ENCODE assay signal across 8 cellular contexts in genomic region chr2:27489498-27490397, GRCh38. TPM values are rescaled to one million over a fixed set of nuclear protein-coding genes. Genes with fewer than 3 reads are reported as not detected.
A peak's percentile ranks its signal among the peaks of the same experiment; 100 is the strongest.
DNase-seq lines count a peak whose midpoint lies in the region; ATAC-seq and TF ChIP-seq lines count a peak whose summit lies in the region.

A gene with protein sequence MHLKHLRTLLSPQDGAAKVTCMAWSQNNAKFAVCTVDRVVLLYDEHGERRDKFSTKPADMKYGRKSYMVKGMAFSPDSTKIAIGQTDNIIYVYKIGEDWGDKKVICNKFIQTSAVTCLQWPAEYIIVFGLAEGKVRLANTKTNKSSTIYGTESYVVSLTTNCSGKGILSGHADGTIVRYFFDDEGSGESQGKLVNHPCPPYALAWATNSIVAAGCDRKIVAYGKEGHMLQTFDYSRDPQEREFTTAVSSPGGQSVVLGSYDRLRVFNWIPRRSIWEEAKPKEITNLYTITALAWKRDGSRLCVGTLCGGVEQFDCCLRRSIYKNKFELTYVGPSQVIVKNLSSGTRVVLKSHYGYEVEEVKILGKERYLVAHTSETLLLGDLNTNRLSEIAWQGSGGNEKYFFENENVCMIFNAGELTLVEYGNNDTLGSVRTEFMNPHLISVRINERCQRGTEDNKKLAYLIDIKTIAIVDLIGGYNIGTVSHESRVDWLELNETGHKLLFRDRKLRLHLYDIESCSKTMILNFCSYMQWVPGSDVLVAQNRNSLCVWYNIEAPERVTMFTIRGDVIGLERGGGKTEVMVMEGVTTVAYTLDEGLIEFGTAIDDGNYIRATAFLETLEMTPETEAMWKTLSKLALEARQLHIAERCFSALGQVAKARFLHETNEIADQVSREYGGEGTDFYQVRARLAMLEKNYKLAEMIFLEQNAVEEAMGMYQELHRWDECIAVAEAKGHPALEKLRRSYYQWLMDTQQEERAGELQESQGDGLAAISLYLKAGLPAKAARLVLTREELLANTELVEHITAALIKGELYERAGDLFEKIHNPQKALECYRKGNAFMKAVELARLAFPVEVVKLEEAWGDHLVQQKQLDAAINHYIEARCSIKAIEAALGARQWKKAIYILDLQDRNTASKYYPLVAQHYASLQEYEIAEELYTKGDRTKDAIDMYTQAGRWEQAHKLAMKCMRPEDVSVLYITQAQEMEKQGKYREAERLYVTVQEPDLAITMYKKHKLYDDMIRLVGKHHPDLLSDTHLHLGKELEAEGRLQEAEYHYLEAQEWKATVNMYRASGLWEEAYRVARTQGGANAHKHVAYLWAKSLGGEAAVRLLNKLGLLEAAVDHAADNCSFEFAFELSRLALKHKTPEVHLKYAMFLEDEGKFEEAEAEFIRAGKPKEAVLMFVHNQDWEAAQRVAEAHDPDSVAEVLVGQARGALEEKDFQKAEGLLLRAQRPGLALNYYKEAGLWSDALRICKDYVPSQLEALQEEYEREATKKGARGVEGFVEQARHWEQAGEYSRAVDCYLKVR (N-terminal part only) (minus strand): TSS chr2:27489743. CDS start chr2:27489653, 90 bp downstream.

- H3K27ac Mint-ChIP-seq in natural killer cell, result peak within 1 kb of the TSS; percentile 92

- ATAC-seq in natural killer cell, result peak; percentile 95 to 99 (median 96)

- no peaks in the 10 kb centered on the region for H3K36me3 Mint-ChIP-seq in natural killer cell

- H3K4me3 Mint-ChIP-seq in natural killer cell, result peak within 1 kb of the TSS; percentile 90

- peaks cover 20% of the 10 kb centered on the region for H3K27me3 ChIP-seq in H7 (ENCODE audit: control insufficient read depth, insufficient read depth, low read length)

- DNase-seq in ELR (ENCODE audit: low read depth), result peak; percentile 99
- DNase-seq in H7, result peak; percentile 97
- DNase-seq in M059J (ENCODE audit: low read depth), result peak; percentile 99
- DNase-seq in activated effector memory CD4-positive, alpha-beta T cell treated with Interleukin-2 at 50 U/mL for 16 hours, result peak; percentile 98
- peak; percentile 99 for DNase-seq in fibroblast of pulmonary artery (ENCODE audit: low read depth)
- peak; percentile 97 for DNase-seq in natural killer cell
- peak; percentile 95 to 100 (median 99) for DNase-seq in stimulated activated naive CD4-positive, alpha-beta T cell (lab: John Stamatoyannopoulos, UW)

- H3K36me3 ChIP-seq in H7 (replicated peaks; ENCODE audit: control insufficient read depth, insufficient read depth, low read length), result no peaks in the 10 kb centered on the region

- intact Hi-C loops in natural killer cell (cut with micrococcal nuclease), result loop anchor here (1.0 to 5.0 kb wide), 5 partner anchors 81 to 277 kb away; partner anchors contain the start of genes ATRAID, CCDC121, EIF2B4 and GPN1

- no peak for TF ChIP-seq CTCF in fibroblast of pulmonary artery (IDR thresholded peaks at IDR 0.05; ENCODE audit: low read length, missing control alignments)
- no peak for TF ChIP-seq CTCF in natural killer cell (IDR thresholded peaks at IDR 0.05)

- peaks cover 12 to 21% of the 10 kb centered on the region in 2 donors for H3K27me3 Mint-ChIP-seq in natural killer cell (ENCODE audit: low read depth in 2 of 2)

- peaks cover 14 to 20% of the 10 kb centered on the region in 2 donors for H3K4me1 Mint-ChIP-seq in natural killer cell

- H3K4me3 ChIP-seq in H7 (ENCODE audit: insufficient read depth, low read depth, low read length) (peak within 1 kb of the TSS; percentile 55), fibroblast of pulmonary artery (replicated peaks; ENCODE audit: low read depth, low read length) (peak within 1 kb of the TSS; percentile 79)

- H3K9me3 Mint-ChIP-seq in natural killer cell, result no peaks in the 10 kb centered on the region

- TF ChIP-seq POLR2A in Raji (IDR thresholded peaks at IDR 0.05; ENCODE audit: insufficient read depth, low read depth, low read length), result peak; percentile 70

RNA-seq across cellular contexts. Expression of the gene that starts here (rescaled TPM):
- 9.8 and 14.2 TPM in 2 replicates for total RNA-seq in H7 (2014; rRNA removed; shearing (Covaris generic))
- 2.8 and 5.7 TPM in 2 replicates for total RNA-seq in M059J (2014; rRNA removed; shearing (Covaris generic))
- 10 to 100 TPM; 24.8 to 35.7 (median 30.7) TPM for total RNA-seq in natural killer cell

Comparison
In these comparisons a context has a peak if more than half of its experiments do, and no peak if none do; other contexts are left out.
1. Peak in every context shown above with its lines: DNase-seq, ATAC-seq and H3K4me3 ChIP-seq.